17 cellular contexts compared by ENCODE assay signal in the genomic region with DNA sequence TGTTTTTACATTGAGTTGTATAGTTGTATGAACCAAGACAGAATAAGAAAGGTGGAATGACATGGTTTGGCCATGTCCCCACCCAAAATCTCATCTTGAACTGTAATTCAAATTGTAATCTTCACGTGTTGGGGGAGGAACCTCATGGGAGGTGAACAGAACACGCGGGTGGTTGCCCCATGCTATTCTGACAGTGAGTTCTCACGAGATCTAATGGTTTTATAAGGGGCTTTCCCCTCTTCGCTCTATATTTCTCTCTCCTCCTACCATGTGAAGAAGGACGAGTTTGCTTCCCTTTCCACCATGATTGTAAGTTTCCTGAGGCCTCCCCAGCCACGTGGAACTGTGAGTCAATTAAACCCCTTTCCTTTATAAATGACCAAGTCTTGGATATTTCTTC. TPM values are rescaled to one million over a fixed set of nuclear protein-coding genes. Genes with fewer than 3 reads are reported as not detected.
DNase-seq lines count a peak whose midpoint lies in the region; ATAC-seq lines count a peak whose summit lies in the region.
"Had no signal": no experiment of that assay in that cellular context is flagged by ENCODE, and none has a peak within 500 bp of the region (broad histone marks: within the 10 kb centered on the region; RNA-seq: fewer than 3 reads in every experiment).

No MANE protein-coding gene starts in this region.

- H3K4me3 ChIP-seq in Karpas-422 (ENCODE audit: low read length) = peak overlapping the region; percentile 48; the same call in 1 of the 2 replicates
- H3K4me3 ChIP-seq: SJCRH30 had no signal

- peaks cover 2% of the 10 kb centered on the region for H3K36me3 Mint-ChIP-seq in activated naive CD4-positive, alpha-beta T cell treated with anti-CD3 and anti-CD28 coated beads, Interleukin-2, amount 50 U/mL, for 24 hours
- H3K36me3 Mint-ChIP-seq in central memory CD8-positive, alpha-beta T cell (ENCODE audit: insufficient read depth) = peaks cover 3% of the 10 kb centered on the region

- H3K27ac ChIP-seq in Karpas-422 (ENCODE audit: low read length) = peak overlapping the region; percentile 82
- H3K27ac ChIP-seq: brain microvascular endothelial cell, SJCRH30 had no signal

- H3K79me2 ChIP-seq in Karpas-422 (ENCODE audit: low read length) = peaks cover 99% of the 10 kb centered on the region

- peak overlapping the region; percentile 79 for H3K27ac Mint-ChIP-seq in activated naive CD4-positive, alpha-beta T cell treated with anti-CD3 and anti-CD28 coated beads, Interleukin-2, amount 50 U/mL, for 24 hours
- peak overlapping the region; percentile 78 for H3K27ac Mint-ChIP-seq in central memory CD8-positive, alpha-beta T cell (ENCODE audit: low read depth)

- no peak for DNase-seq in activated naive CD4-positive, alpha-beta T cell (lab: John Stamatoyannopoulos, UW)
- DNase-seq in Karpas-422 (no peak), NCI-H345 treated with DMSO at 0.1 percent for 48 hours (lab: John Stamatoyannopoulos, UW; ENCODE audit: unreplicated experiment) (no peak), NOMO-1 treated with dmso at 0.1 percent for 144 hours (lab: John Stamatoyannopoulos, UW; ENCODE audit: unreplicated experiment) (no peak), kidney glomerular epithelial cell (lab: John Stamatoyannopoulos, UW) (no peak)
- DNase-seq in central memory CD8-positive, alpha-beta T cell (ENCODE audit: low spot score in 2 of 2) = no peak
- DNase-seq: activated gamma-delta T cell treated with Interleukin-2 at 50 U/mL for 16 hours, BE2C, brain microvascular endothelial cell, dermis blood vessel endothelial cell, left ventricle myocardium inferior, NCI-H1105, NCI-H69, PC-3, SJCRH30 had no signal

- peak overlapping the region; percentile 69 for H3K4me2 ChIP-seq in Karpas-422 (ENCODE audit: low read depth, low read length, poor library complexity, severe bottlenecking)

- H3K27me3 Mint-ChIP-seq in activated naive CD4-positive, alpha-beta T cell treated with anti-CD3 and anti-CD28 coated beads, Interleukin-2, amount 50 U/mL, for 24 hours = no peaks in the 10 kb centered on the region
- H3K27me3 Mint-ChIP-seq in central memory CD8-positive, alpha-beta T cell = no peaks in the 10 kb centered on the region

- peaks cover 4% of the 10 kb centered on the region; the same call in 1 of the 2 replicates for H3K36me3 ChIP-seq in Karpas-422 (ENCODE audit: insufficient read depth, low read length)
- H3K36me3 ChIP-seq: BE2C, brain microvascular endothelial cell, left ventricle myocardium inferior, SJCRH30 had no signal

- H3K9me2 ChIP-seq in Karpas-422 (replicated peaks; ENCODE audit: insufficient read depth, low read length) = no peaks in the 10 kb centered on the region

- peaks cover 29% of the 10 kb centered on the region for H3K4me1 Mint-ChIP-seq in activated naive CD4-positive, alpha-beta T cell treated with anti-CD3 and anti-CD28 coated beads, Interleukin-2, amount 50 U/mL, for 24 hours
- H3K4me1 Mint-ChIP-seq in central memory CD8-positive, alpha-beta T cell = peaks cover 31% of the 10 kb centered on the region

- H4K20me1 ChIP-seq in Karpas-422 (ENCODE audit: insufficient read depth, low read depth, low read length) = no peaks in the 10 kb centered on the region; the same call in 1 of the 2 replicates

- H3K9me3 Mint-ChIP-seq in activated naive CD4-positive, alpha-beta T cell treated with anti-CD3 and anti-CD28 coated beads, Interleukin-2, amount 50 U/mL, for 24 hours = no peaks in the 10 kb centered on the region
- no peaks in the 10 kb centered on the region for H3K9me3 Mint-ChIP-seq in central memory CD8-positive, alpha-beta T cell

- no peak for ATAC-seq in central memory CD8-positive, alpha-beta T cell (replicated peaks; ENCODE audit: extremely low read depth, poor library complexity, severe bottlenecking)
- ATAC-seq: PC-3, sciatic nerve had no signal

- peak overlapping the region; percentile 53 for H3K9ac ChIP-seq in Karpas-422 (ENCODE audit: low read length)

- peaks cover 37% of the 10 kb centered on the region for H3K4me1 ChIP-seq in Karpas-422 (ENCODE audit: low read length)
- H3K4me1 ChIP-seq: BE2C, SJCRH30 had no signal

- H2AFZ ChIP-seq in Karpas-422 (ENCODE audit: low read length) = no peak overlapping the region

- no peaks in the 10 kb centered on the region for H3K9me3 ChIP-seq in Karpas-422 (ENCODE audit: low read length)
- H3K9me3 ChIP-seq: BE2C, left ventricle myocardium inferior, SJCRH30 had no signal

- peak overlapping the region; percentile 46 for H3K4me3 Mint-ChIP-seq in activated naive CD4-positive, alpha-beta T cell treated with anti-CD3 and anti-CD28 coated beads, Interleukin-2, amount 50 U/mL, for 24 hours
- peak overlapping the region; percentile 40 for H3K4me3 Mint-ChIP-seq in central memory CD8-positive, alpha-beta T cell

- H3K27me3 ChIP-seq in Karpas-422 (ENCODE audit: low read length) = no peaks in the 10 kb centered on the region
- H3K27me3 ChIP-seq: BE2C, brain microvascular endothelial cell, SJCRH30 had no signal

RNA-seq across cellular contexts. Expression of a gene that starts 25.3 kb away (rescaled TPM):
- total RNA-seq in Karpas-422 (2014; rRNA removed; shearing (Covaris generic); ENCODE audit: low replicate concordance) = 66.1 and 127 TPM in 2 replicates
